ENCODE assay signal across 10 cellular contexts in genomic region chr17:68296217-68297140, GRCh38. TPM values are rescaled to one million over a fixed set of nuclear protein-coding genes. Genes with fewer than 3 reads are reported as not detected.
DNase-seq lines count a peak whose midpoint lies in the region; ATAC-seq and TF ChIP-seq lines count a peak whose summit lies in the region.
"Had no signal": no experiment of that assay in that cellular context is flagged by ENCODE, and none has a peak within 500 bp of the region (broad histone marks: within the 10 kb centered on the region; RNA-seq: fewer than 3 reads in every experiment).

No MANE protein-coding gene starts in this region.

- H3K27ac ChIP-seq in spleen (peak overlapping the region; percentile 38 to 90 (median 84)), RWPE1 (no peak overlapping the region), vagina (no peak overlapping the region)

- H3K27ac Mint-ChIP-seq in T-helper 17 cell: peak overlapping the region; percentile 95
- H3K27ac Mint-ChIP-seq in activated naive CD8-positive, alpha-beta T cell treated with anti-CD3 and anti-CD28 coated beads, Interleukin-2, amount 10 ng/mL, durations not matched to agents 7 days and 5 days: peak overlapping the region; percentile 96
- H3K27ac Mint-ChIP-seq: nephron progenitor cell had no signal

- DNase-seq in GM20000 (ENCODE audit: low spot score): peak; percentile 4
- DNase-seq in T-helper 17 cell: peak in 2 of 3 donors; percentile 33 to 43
- peak; percentile 67 for DNase-seq in activated naive CD8-positive, alpha-beta T cell treated with anti-CD3 and anti-CD28 coated beads, Interleukin-2, amount 10 ng/mL, durations not matched to agents 7 days and 5 days
- peak; percentile 80 for DNase-seq in spleen
- DNase-seq in glomerular visceral epithelial cell (ENCODE audit: extremely low spot score): no peak
- no peak for DNase-seq in RWPE1 (ENCODE audit: low spot score)
- DNase-seq in vagina (ENCODE audit: extremely low spot score in 2 of 2): no peak
- DNase-seq: nephron progenitor cell had no signal

- TF ChIP-seq POLR2A in spleen (IDR thresholded peaks at IDR 0.05) (no peak), vagina (IDR thresholded peaks at IDR 0.05) (no peak)

- H3K36me3 Mint-ChIP-seq in T-helper 17 cell (ENCODE audit: low read depth): peaks cover 2% of the 10 kb centered on the region
- H3K36me3 Mint-ChIP-seq in activated naive CD8-positive, alpha-beta T cell treated with anti-CD3 and anti-CD28 coated beads, Interleukin-2, amount 10 ng/mL, durations not matched to agents 7 days and 5 days: peaks cover 2% of the 10 kb centered on the region

- 66 to 78% (median 70%) methylated on average over 18 of the region's 18 CpGs for WGBS in spleen, 5 donors

- no peaks in the 10 kb centered on the region for H3K9me3 ChIP-seq in T-helper 17 cell (ENCODE audit: control insufficient read depth, low read length, poor library complexity, severe bottlenecking)
- no peaks in the 10 kb centered on the region for H3K9me3 ChIP-seq in spleen
- no peaks in the 10 kb centered on the region for H3K9me3 ChIP-seq in vagina

- TF ChIP-seq CTCF in GM20000 (IDR thresholded peaks at IDR 0.05; ENCODE audit: extremely low read depth, missing control alignments) (no peak), spleen (IDR thresholded peaks at IDR 0.05 in 8 of 11, conservative IDR thresholded peaks at IDR 0.05 in 3 of 11) (no peak), RWPE1 (conservative IDR thresholded peaks at IDR 0.05; ENCODE audit: low read depth) (no peak), vagina (IDR thresholded peaks at IDR 0.05) (no peak)

- H3K27me3 ChIP-seq in spleen (replicated peaks in 1 of 7): peaks cover 0 to 15% (median 0%) of the 10 kb centered on the region in 7 donors
- no peaks in the 10 kb centered on the region for H3K27me3 ChIP-seq in vagina

- ATAC-seq in T-helper 17 cell (peak; percentile 62), GM19023 (IDR thresholded peaks at IDR 0.05; ENCODE audit: unreplicated experiment) (no peak)
- ATAC-seq in activated naive CD8-positive, alpha-beta T cell treated with anti-CD3 and anti-CD28 coated beads, Interleukin-2, amount 10 ng/mL, durations not matched to agents 7 days and 5 days (ENCODE audit: low read depth): peak; percentile 55
- ATAC-seq: Panc1 had no signal

- no peaks in the 10 kb centered on the region for H3K27me3 Mint-ChIP-seq in T-helper 17 cell
- no peaks in the 10 kb centered on the region for H3K27me3 Mint-ChIP-seq in activated naive CD8-positive, alpha-beta T cell treated with anti-CD3 and anti-CD28 coated beads, Interleukin-2, amount 10 ng/mL, durations not matched to agents 7 days and 5 days

- H3K36me3 ChIP-seq in spleen (no peaks in the 10 kb centered on the region), vagina (no peaks in the 10 kb centered on the region)

- CTCF ChIA-PET in RWPE1 (lab: Yijun Ruan, JAX): no interaction called here

- peak overlapping the region; percentile 88 for H3K4me3 Mint-ChIP-seq in T-helper 17 cell
- H3K4me3 Mint-ChIP-seq in activated naive CD8-positive, alpha-beta T cell treated with anti-CD3 and anti-CD28 coated beads, Interleukin-2, amount 10 ng/mL, durations not matched to agents 7 days and 5 days: peak overlapping the region; percentile 78
- H3K4me3 Mint-ChIP-seq: nephron progenitor cell had no signal

- intact Hi-C loops in spleen (cut with DNase I; ENCODE audit: low total_unique reads) (loop anchor here (10.0 kb wide), 1 partner anchor 48 kb away; no protein-coding TSS in a partner anchor), vagina (cut with DNase I) (no loop called here)

- no peaks in the 10 kb centered on the region for H3K9me3 Mint-ChIP-seq in activated naive CD8-positive, alpha-beta T cell treated with anti-CD3 and anti-CD28 coated beads, Interleukin-2, amount 10 ng/mL, durations not matched to agents 7 days and 5 days

- H3K4me1 Mint-ChIP-seq in T-helper 17 cell: peaks cover 40% of the 10 kb centered on the region
- H3K4me1 Mint-ChIP-seq in activated naive CD8-positive, alpha-beta T cell treated with anti-CD3 and anti-CD28 coated beads, Interleukin-2, amount 10 ng/mL, durations not matched to agents 7 days and 5 days: peaks cover 41% of the 10 kb centered on the region

- H3K4me3 ChIP-seq in spleen: peak overlapping the region in 2 of 8 donors; percentile 10 to 41
- H3K4me3 ChIP-seq in vagina: no peak overlapping the region

- H3K4me1 ChIP-seq in spleen (peaks cover 0 to 76% (median 44%) of the 10 kb centered on the region in 6 donors), vagina (peaks cover 10% of the 10 kb centered on the region)

- POLR2A ChIA-PET in activated naive CD8-positive, alpha-beta T cell treated with anti-CD3 and anti-CD28 coated beads, Interleukin-2, amount 10 ng/mL, durations not matched to agents 7 days and 5 days (lab: Charles Lee): interaction anchor here (0.6 to 1.5 kb wide), 9 partner anchors 11 to 209 kb away, joined by 3 to 8 read pairs (median 4); no protein-coding TSS in a partner anchor
- POLR2A ChIA-PET in RWPE1 (lab: Yijun Ruan, JAX; ENCODE audit: low non-redundant PET): no interaction called here

RNA-seq across cellular contexts. Expression of gene ARSG, which starts 5.2 kb away (rescaled TPM):
- total RNA-seq in T-helper 17 cell: 10 to 100 TPM; 17.2 to 22.4 TPM
- 10 to 100 TPM; 10.4 to 10.9 TPM for total RNA-seq in activated naive CD8-positive, alpha-beta T cell treated with anti-CD3 and anti-CD28 coated beads, Interleukin-2, amount 10 ng/mL, durations not matched to agents 7 days and 5 days
- total RNA-seq in spleen: 10 to 100 TPM; 10.4 to 24.3 (median 18.7) TPM
- polyA plus RNA-seq in spleen: 1 to 10 TPM; 1.5 to 2.3 (median 2.1) TPM
- total RNA-seq in vagina: 8.1 TPM

RNA-seq across cellular contexts. Expression of gene SLC16A6, which starts 5.6 kb away (rescaled TPM):
- total RNA-seq in T-helper 17 cell (1 to 10 TPM; 6.4 to 9.8 TPM), spleen (1 to 10 TPM; 4.4 to 8.7 (median 7.1) TPM), vagina (2.7 TPM)
- 1 to 10 TPM; 5.8 to 6.5 TPM for total RNA-seq in activated naive CD8-positive, alpha-beta T cell treated with anti-CD3 and anti-CD28 coated beads, Interleukin-2, amount 10 ng/mL, durations not matched to agents 7 days and 5 days
- 1 to 10 TPM; 1.5 to 2.1 (median 1.8) TPM for polyA plus RNA-seq in spleen

RNA-seq across cellular contexts. Expression of gene AMZ2, which starts 48.6 kb away (rescaled TPM):
- 10 to 100 TPM; 57.7 to 58.5 TPM for total RNA-seq in T-helper 17 cell
- total RNA-seq in activated naive CD8-positive, alpha-beta T cell treated with anti-CD3 and anti-CD28 coated beads, Interleukin-2, amount 10 ng/mL, durations not matched to agents 7 days and 5 days: 10 to 100 TPM; 84.2 to 84.5 TPM
- 10 to 100 TPM; 40.4 to 55.0 (median 49.2) TPM for total RNA-seq in spleen
- polyA plus RNA-seq in spleen: 10 to 100 TPM; 60.1 to 75.1 (median 64.4) TPM
- 39.8 TPM for total RNA-seq in vagina

Comparison
In these comparisons a context has a peak if more than half of its experiments do, and no peak if none do; other contexts are left out.
1. DNase-seq: peak in GM20000 (single experiment), T-helper 17 cell (2 of 3), activated naive CD8-positive, alpha-beta T cell treated with anti-CD3 and anti-CD28 coated beads, Interleukin-2, amount 10 ng/mL, durations not matched to agents 7 days and 5 days (single experiment) and spleen (single experiment); none in glomerular visceral epithelial cell (single experiment), RWPE1 (single experiment) and vagina (0 of 2).
2. H3K27ac ChIP-seq: peak in spleen (8 of 8); none in RWPE1 (single experiment) and vagina (single experiment).